14 cellular contexts compared by ENCODE assay signal in genomic region chr13:21015284-21015683, GRCh38. TPM values are rescaled to one million over a fixed set of nuclear protein-coding genes. Genes with fewer than 3 reads are reported as not detected.
DNase-seq lines count a peak whose midpoint lies in the region; ATAC-seq and TF ChIP-seq lines count a peak whose summit lies in the region.
"Had no signal": no experiment of that assay in that cellular context is flagged by ENCODE, and none has a peak within 500 bp of the region (broad histone marks: within the 10 kb centered on the region; RNA-seq: fewer than 3 reads in every experiment).

No MANE protein-coding gene starts in this region.

- H3K27me3 ChIP-seq in BLaER1, result no peaks in the 10 kb centered on the region
- H3K27me3 ChIP-seq in prostate gland (replicated peaks; ENCODE audit: insufficient read depth), result no peaks in the 10 kb centered on the region
- H3K27me3 ChIP-seq: ascending aorta, neutrophil had no signal

- H3K9me3 ChIP-seq in BLaER1, result no peaks in the 10 kb centered on the region
- no peaks in the 10 kb centered on the region for H3K9me3 ChIP-seq in prostate gland
- H3K9me3 ChIP-seq: ascending aorta, neutrophil had no signal

- ATAC-seq in HG02798 (IDR thresholded peaks at IDR 0.05; ENCODE audit: poor library complexity, unreplicated experiment), result no peak

- peaks cover 11% of the 10 kb centered on the region; the same call in 1 of the 2 replicates for H3K36me3 ChIP-seq in BLaER1
- no peaks in the 10 kb centered on the region for H3K36me3 ChIP-seq in prostate gland
- H3K36me3 ChIP-seq: ascending aorta, neutrophil had no signal

- peaks cover 16% of the 10 kb centered on the region for H4K20me1 ChIP-seq in BLaER1

- no peak overlapping the region for H3K4me3 ChIP-seq in BLaER1
- no peak overlapping the region for H3K4me3 ChIP-seq in prostate gland
- H3K4me3 ChIP-seq: ascending aorta had no signal

- H3K27ac ChIP-seq in BLaER1 (peak overlapping the region; percentile 10), prostate gland (peak overlapping the region; percentile 62 to 80), caudate nucleus (ENCODE audit: low read depth, low read length) (no peak overlapping the region)
- H3K27ac ChIP-seq: neutrophil had no signal

- H3K4me2 ChIP-seq in BLaER1, result peak overlapping the region; percentile 46

- no peak for TF ChIP-seq POLR2A in prostate gland (IDR thresholded peaks at IDR 0.05)

- no peak for TF ChIP-seq CTCF in prostate gland (IDR thresholded peaks at IDR 0.05)

- no peak overlapping the region for H3K9ac ChIP-seq in BLaER1

- intact Hi-C loops in prostate gland (cut with DNase I), result no loop called here

- H3K4me1 ChIP-seq in BLaER1, result peaks cover 76% of the 10 kb centered on the region
- H3K4me1 ChIP-seq in prostate gland (replicated peaks), result peaks cover 33% of the 10 kb centered on the region

- peak; percentile 60 for DNase-seq in RKO (ENCODE audit: low spot score)
- DNase-seq in fibroblast of peridontal ligament (ENCODE audit: extremely low read depth), result peak; percentile 40
- no peak for DNase-seq in prostate gland (ENCODE audit: low spot score)
- DNase-seq in caudate nucleus (lab: John Stamatoyannopoulos, UW), result no peak
- no peak for DNase-seq in SW480 (ENCODE audit: low spot score)
- no peak for DNase-seq in cortex of kidney (lab: John Stamatoyannopoulos, UW)
- DNase-seq: activated T-cell treated with anti-CD3 and anti-CD28 coated beads, Interleukin-2, amount 50 U/mL, for 48 hours; hypothalamus; MM.1S; stimulated activated CD8-positive, alpha-beta memory T cell treated with anti-CD3 and anti-CD28 coated beads, Interleukin-4, amount 100 ng/mL, for 48 hours had no signal

- WGBS in prostate gland, result 74% methylated on average over 1 of the region's 1 CpG

RNA-seq across cellular contexts. Expression of gene LATS2, which starts 46.1 kb away (rescaled TPM):
- total RNA-seq in prostate gland, result 10 to 100 TPM; 22.0 to 27.4 TPM

Comparison
In these comparisons a context has a peak if more than half of its experiments do, and no peak if none do; other contexts are left out.
1. DNase-seq: peak in RKO (single experiment) and fibroblast of peridontal ligament (single experiment); none in prostate gland (single experiment), caudate nucleus (0 of 61), SW480 (single experiment) and cortex of kidney (single experiment).